ENCODE assay signal across 8 cellular contexts in the genomic region with DNA sequence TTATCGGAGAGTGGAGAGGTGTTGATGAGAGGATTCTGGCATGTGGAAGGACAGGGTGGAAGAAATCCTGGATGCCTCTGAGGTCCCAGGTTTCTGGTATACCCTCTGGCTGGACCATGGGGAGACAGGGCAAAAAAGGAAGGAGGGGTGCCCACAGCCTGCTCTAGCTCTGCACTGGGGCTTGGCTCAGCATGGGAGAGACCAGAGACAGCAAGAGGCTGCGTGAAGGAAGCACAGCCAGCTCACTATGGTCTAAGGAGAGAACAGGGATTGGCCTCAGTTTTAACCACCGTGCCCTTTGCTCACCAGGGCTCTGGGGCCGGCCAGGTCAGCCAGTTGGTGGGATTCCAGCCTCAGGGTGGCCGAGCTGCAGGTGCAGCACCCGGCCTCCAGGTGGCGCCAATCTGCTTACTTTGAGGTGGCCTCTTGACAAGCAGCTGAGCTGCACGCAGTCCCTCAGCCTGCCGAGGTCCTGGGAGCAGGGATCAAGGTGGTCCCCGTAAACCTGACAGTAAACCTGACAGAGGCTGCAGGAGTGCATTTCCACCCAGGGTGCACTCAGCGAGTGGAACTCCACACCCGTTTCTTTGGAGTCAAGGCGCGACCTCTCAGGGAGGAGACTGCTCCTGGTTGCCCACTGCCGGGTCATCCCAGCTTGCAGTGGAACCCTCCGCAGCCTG. TPM values are rescaled to one million over a fixed set of nuclear protein-coding genes. Genes with fewer than 3 reads are reported as not detected.
A peak's percentile ranks its signal among the peaks of the same experiment; 100 is the strongest.
DNase-seq lines count a peak whose midpoint lies in the region; ATAC-seq and TF ChIP-seq lines count a peak whose summit lies in the region.

No MANE protein-coding gene starts in this region.

- peak overlapping the region in 1 of 2 experiments; percentile 78 for H3K4me3 ChIP-seq in mesenchymal stem cell (ENCODE audit: insufficient read depth in 1 of 2, low read depth in 1 of 2, low read length in 2 of 2)

- in situ Hi-C loops in G401 (cut with HindIII; ENCODE audit: low sequenced_read_pairs): no loop called here

- H2BK120ac ChIP-seq in mesenchymal stem cell (ENCODE audit: low read depth, low read length): no peak overlapping the region

- H2BK15ac ChIP-seq in mesenchymal stem cell (ENCODE audit: low read depth, poor library complexity, severe bottlenecking): peak overlapping the region; percentile 82

- H3K4me2 ChIP-seq in mesenchymal stem cell (ENCODE audit: low read length, poor library complexity, severe bottlenecking): peak overlapping the region; percentile 66

- H3K79me1 ChIP-seq in mesenchymal stem cell (replicated peaks; ENCODE audit: low read length, poor library complexity, severe bottlenecking): peaks cover 10% of the 10 kb centered on the region

- no peak overlapping the region for H3K14ac ChIP-seq in mesenchymal stem cell (ENCODE audit: low read length in 2 of 2)

- CTCF ChIA-PET in activated CD8-positive, alpha-beta T cell treated with anti-CD3 and anti-CD28 coated beads for 36 hours (lab: Charles Lee): interaction anchor here (0.6 to 5.7 kb wide), 57 partner anchors 9 to 1225 kb away, joined by 3 to 54 read pairs (median 5); a partner anchor contains a TSS

- H3K23ac ChIP-seq in mesenchymal stem cell (ENCODE audit: low read length in 2 of 2): no peak overlapping the region

- peaks cover 0 to 23% of the 10 kb centered on the region in 2 experiments for H3K36me3 ChIP-seq in mesenchymal stem cell (ENCODE audit: control insufficient read depth in 1 of 2, insufficient read depth in 2 of 2, low read depth in 1 of 2, low read length in 2 of 2)

- H3K9me3 ChIP-seq in mesenchymal stem cell (ENCODE audit: control insufficient read depth, low read length): no peaks in the 10 kb centered on the region

- H3K4me1 ChIP-seq in mesenchymal stem cell (ENCODE audit: control insufficient read depth, insufficient read depth, low read depth, low read length): peaks cover 34% of the 10 kb centered on the region

- H3K18ac ChIP-seq in mesenchymal stem cell (ENCODE audit: low read depth in 1 of 2, low read length in 2 of 2): peak overlapping the region in 1 of 2 experiments; percentile 54

- peaks cover 29% of the 10 kb centered on the region for H3K27me3 Mint-ChIP-seq in activated CD8-positive, alpha-beta T cell treated with anti-CD3 and anti-CD28 coated beads for 36 hours

- POLR2A ChIA-PET in activated CD8-positive, alpha-beta T cell treated with anti-CD3 and anti-CD28 coated beads for 36 hours (lab: Charles Lee): interaction anchor here (0.6 to 1.1 kb wide), 2 partner anchors 215 to 228 kb away, joined by 3 read pairs; no protein-coding TSS in a partner anchor

- peak; percentile 75 for DNase-seq in G401 (ENCODE audit: low spot score)
- peak; percentile 71 for DNase-seq in NCI-H748 treated with DMSO at 0.1 percent for 48 hours (lab: John Stamatoyannopoulos, UW)
- DNase-seq in activated CD8-positive, alpha-beta T cell treated with anti-CD3 and anti-CD28 coated beads for 36 hours: peak; percentile 84
- peak; percentile 61 for DNase-seq in effector CD4-positive, alpha-beta T cell
- DNase-seq in mesenchymal stem cell: peak; percentile 76
- DNase-seq in stimulated activated CD8-positive, alpha-beta memory T cell treated with anti-CD3 and anti-CD28 coated beads, Interleukin-2, amount 100 ng/mL, for 48 hours (ENCODE audit: low read depth in 2 of 2): peak; percentile 57 to 63

- intact Hi-C loops in activated CD8-positive, alpha-beta T cell treated with anti-CD3 and anti-CD28 coated beads for 36 hours (cut with micrococcal nuclease): no loop called here

- no peak overlapping the region for H2BK5ac ChIP-seq in mesenchymal stem cell (ENCODE audit: low read depth, low read length, poor library complexity, severe bottlenecking)

- H3K9me3 Mint-ChIP-seq in activated CD8-positive, alpha-beta T cell treated with anti-CD3 and anti-CD28 coated beads for 36 hours: no peaks in the 10 kb centered on the region

- peaks cover 7% of the 10 kb centered on the region for H3K4me1 Mint-ChIP-seq in activated CD8-positive, alpha-beta T cell treated with anti-CD3 and anti-CD28 coated beads for 36 hours (ENCODE audit: low read depth)

- no peaks in the 10 kb centered on the region for H3K36me3 Mint-ChIP-seq in activated CD8-positive, alpha-beta T cell treated with anti-CD3 and anti-CD28 coated beads for 36 hours (ENCODE audit: low read depth)

- H2BK12ac ChIP-seq in mesenchymal stem cell (ENCODE audit: low read length in 2 of 2): peak overlapping the region in 1 of 2 experiments; percentile 85

- peak overlapping the region; percentile 80 for H3K9ac ChIP-seq in mesenchymal stem cell (ENCODE audit: low read length)

- H3K4me3 Mint-ChIP-seq in activated CD8-positive, alpha-beta T cell treated with anti-CD3 and anti-CD28 coated beads for 36 hours: no peak overlapping the region

- no peak overlapping the region for H3K27ac Mint-ChIP-seq in activated CD8-positive, alpha-beta T cell treated with anti-CD3 and anti-CD28 coated beads for 36 hours

- peak; percentile 96 for TF ChIP-seq CTCF in activated CD8-positive, alpha-beta T cell treated with anti-CD3 and anti-CD28 coated beads for 36 hours (IDR thresholded peaks at IDR 0.05)

- H4K91ac ChIP-seq in mesenchymal stem cell (ENCODE audit: low read length): no peak overlapping the region

- no peaks in the 10 kb centered on the region for H3K27me3 ChIP-seq in mesenchymal stem cell (ENCODE audit: control insufficient read depth in 1 of 2, insufficient read depth in 1 of 2, low read length in 2 of 2)

- no peak overlapping the region for H2AFZ ChIP-seq in mesenchymal stem cell (ENCODE audit: low read depth, low read length)

- no peak overlapping the region for H4K8ac ChIP-seq in mesenchymal stem cell (ENCODE audit: low read length)

- H2AK5ac ChIP-seq in mesenchymal stem cell (ENCODE audit: low read length, severe bottlenecking): peak overlapping the region; percentile 50

- ATAC-seq in HG03135 (IDR thresholded peaks at IDR 0.05; ENCODE audit: unreplicated experiment) (peak; percentile 51), HG02571 (IDR thresholded peaks at IDR 0.05; ENCODE audit: unreplicated experiment) (no peak)
- peak; percentile 79 for ATAC-seq in activated CD8-positive, alpha-beta T cell treated with anti-CD3 and anti-CD28 coated beads for 36 hours

- WGBS in mesenchymal stem cell: 21% methylated on average over 15 of the region's 16 CpGs

- H3K27ac ChIP-seq in mesenchymal stem cell (ENCODE audit: low read length, poor library complexity, severe bottlenecking): peak overlapping the region; percentile 54

- peak overlapping the region in 1 of 2 experiments; percentile 60 for H3K4ac ChIP-seq in mesenchymal stem cell (ENCODE audit: low read depth in 1 of 2, low read length in 2 of 2)

RNA-seq across cellular contexts. Expression of a gene that starts 25.0 kb away (rescaled TPM):
- 31.7 and 61.2 TPM in 2 replicates for total RNA-seq in G401 (2014; rRNA removed; shearing (Covaris generic))
- 10 to 100 TPM; 39.6 to 39.8 TPM for total RNA-seq in activated CD8-positive, alpha-beta T cell treated with anti-CD3 and anti-CD28 coated beads for 36 hours
- polyA plus RNA-seq in mesenchymal stem cell (2013, experiment 1 of 2): 73.3 TPM
- 74.4 TPM for polyA plus RNA-seq in mesenchymal stem cell (2013, experiment 2 of 2)
